1 cellular context compared by ENCODE assay signal in the genomic region with DNA sequence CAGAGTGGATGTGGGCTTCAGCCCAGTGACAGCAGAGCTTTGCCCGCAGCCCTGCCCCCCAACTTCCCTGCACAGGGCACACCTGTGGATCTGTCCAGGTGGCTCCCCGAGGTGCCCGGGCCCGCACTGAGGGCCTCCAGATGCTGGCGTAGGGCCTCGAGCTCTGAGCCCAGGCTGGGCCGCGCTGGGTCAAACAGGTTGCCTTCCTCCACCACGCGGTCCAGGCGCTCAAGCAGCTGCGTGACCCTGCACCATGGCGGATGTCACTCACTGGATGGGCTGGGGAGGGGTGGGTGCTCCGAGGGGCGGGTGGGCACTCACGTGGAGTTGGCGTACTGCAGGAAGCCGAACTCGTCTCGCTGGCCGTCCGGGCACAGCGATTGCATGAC.
TF ChIP-seq lines count a peak whose summit lies in the region.

No MANE protein-coding gene starts in this region.

TF ChIP-seq in HEK293, 187 proteins besides CTCF, POLR2A, EP300 and RAD21 (continued from another document):
- no peak for TF ChIP-seq ZNF398 (tag by site-specific recombination; IDR thresholded peaks at IDR 0.05)
- TF ChIP-seq, protein P1, sequence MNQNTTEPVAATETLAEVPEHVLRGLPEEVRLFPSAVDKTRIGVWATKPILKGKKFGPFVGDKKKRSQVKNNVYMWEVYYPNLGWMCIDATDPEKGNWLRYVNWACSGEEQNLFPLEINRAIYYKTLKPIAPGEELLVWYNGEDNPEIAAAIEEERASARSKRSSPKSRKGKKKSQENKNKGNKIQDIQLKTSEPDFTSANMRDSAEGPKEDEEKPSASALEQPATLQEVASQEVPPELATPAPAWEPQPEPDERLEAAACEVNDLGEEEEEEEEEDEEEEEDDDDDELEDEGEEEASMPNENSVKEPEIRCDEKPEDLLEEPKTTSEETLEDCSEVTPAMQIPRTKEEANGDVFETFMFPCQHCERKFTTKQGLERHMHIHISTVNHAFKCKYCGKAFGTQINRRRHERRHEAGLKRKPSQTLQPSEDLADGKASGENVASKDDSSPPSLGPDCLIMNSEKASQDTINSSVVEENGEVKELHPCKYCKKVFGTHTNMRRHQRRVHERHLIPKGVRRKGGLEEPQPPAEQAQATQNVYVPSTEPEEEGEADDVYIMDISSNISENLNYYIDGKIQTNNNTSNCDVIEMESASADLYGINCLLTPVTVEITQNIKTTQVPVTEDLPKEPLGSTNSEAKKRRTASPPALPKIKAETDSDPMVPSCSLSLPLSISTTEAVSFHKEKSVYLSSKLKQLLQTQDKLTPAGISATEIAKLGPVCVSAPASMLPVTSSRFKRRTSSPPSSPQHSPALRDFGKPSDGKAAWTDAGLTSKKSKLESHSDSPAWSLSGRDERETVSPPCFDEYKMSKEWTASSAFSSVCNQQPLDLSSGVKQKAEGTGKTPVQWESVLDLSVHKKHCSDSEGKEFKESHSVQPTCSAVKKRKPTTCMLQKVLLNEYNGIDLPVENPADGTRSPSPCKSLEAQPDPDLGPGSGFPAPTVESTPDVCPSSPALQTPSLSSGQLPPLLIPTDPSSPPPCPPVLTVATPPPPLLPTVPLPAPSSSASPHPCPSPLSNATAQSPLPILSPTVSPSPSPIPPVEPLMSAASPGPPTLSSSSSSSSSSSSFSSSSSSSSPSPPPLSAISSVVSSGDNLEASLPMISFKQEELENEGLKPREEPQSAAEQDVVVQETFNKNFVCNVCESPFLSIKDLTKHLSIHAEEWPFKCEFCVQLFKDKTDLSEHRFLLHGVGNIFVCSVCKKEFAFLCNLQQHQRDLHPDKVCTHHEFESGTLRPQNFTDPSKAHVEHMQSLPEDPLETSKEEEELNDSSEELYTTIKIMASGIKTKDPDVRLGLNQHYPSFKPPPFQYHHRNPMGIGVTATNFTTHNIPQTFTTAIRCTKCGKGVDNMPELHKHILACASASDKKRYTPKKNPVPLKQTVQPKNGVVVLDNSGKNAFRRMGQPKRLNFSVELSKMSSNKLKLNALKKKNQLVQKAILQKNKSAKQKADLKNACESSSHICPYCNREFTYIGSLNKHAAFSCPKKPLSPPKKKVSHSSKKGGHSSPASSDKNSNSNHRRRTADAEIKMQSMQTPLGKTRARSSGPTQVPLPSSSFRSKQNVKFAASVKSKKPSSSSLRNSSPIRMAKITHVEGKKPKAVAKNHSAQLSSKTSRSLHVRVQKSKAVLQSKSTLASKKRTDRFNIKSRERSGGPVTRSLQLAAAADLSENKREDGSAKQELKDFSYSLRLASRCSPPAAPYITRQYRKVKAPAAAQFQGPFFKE (tag by site-specific recombination; IDR thresholded peaks at IDR 0.05; ENCODE audit: borderline replicate concordance): 0 out of 2 replicates have a peak, but pooled peaks have one; percentile 3
